1 cellular context compared by ENCODE assay signal in genomic region chr17:18780991-18781718, GRCh38.
TF ChIP-seq lines count a peak whose summit lies in the region.

TSS of gene TVP23B (plus strand) at chr17:18781183. CDS start at chr17:18781294, 111 bp downstream.

TF ChIP-seq in H1, 55 proteins besides CTCF, POLR2A, EP300 and RAD21:
- TF ChIP-seq MAX (IDR thresholded peaks at IDR 0.05) (peak; percentile 58; the same call in 1 of the 2 replicates), YY1 (IDR thresholded peaks at IDR 0.05; ENCODE audit: low read depth, low read length) (peak; percentile 90), TAF1 (IDR thresholded peaks at IDR 0.05; ENCODE audit: low read depth, low read length) (peak; percentile 82), TBP (IDR thresholded peaks at IDR 0.05; ENCODE audit: low read depth, low read length) (peak; percentile 88), EGR1 (IDR thresholded peaks at IDR 0.05; ENCODE audit: borderline replicate concordance, low read depth, low read length) (peak; percentile 57; the same call in 1 of the 2 replicates), GABPA (IDR thresholded peaks at IDR 0.05; ENCODE audit: borderline replicate concordance, insufficient read depth, low read length) (peak; percentile 93), POLR2AphosphoS5 (IDR thresholded peaks at IDR 0.05; ENCODE audit: low read depth, low read length) (peak; percentile 85), CREB1 (IDR thresholded peaks at IDR 0.05) (peak; percentile 90), PHF8 (conservative IDR thresholded peaks at IDR 0.05; ENCODE audit: low read depth, low read length) (peak; percentile 71)
